In genomic region chr4:169774466-169775445, GRCh38 we compare ENCODE assay signal across 8 cellular contexts. TPM values are rescaled to one million over a fixed set of nuclear protein-coding genes. Genes with fewer than 3 reads are reported as not detected.
DNase-seq lines count a peak whose midpoint lies in the region; ATAC-seq and TF ChIP-seq lines count a peak whose summit lies in the region.

No MANE protein-coding gene starts in this region.

- no peaks in the 10 kb centered on the region for H3K36me3 ChIP-seq in rectal smooth muscle tissue (ENCODE audit: control insufficient read depth, insufficient read depth, low read length)

- H3K27me3 ChIP-seq in rectal smooth muscle tissue (ENCODE audit: control insufficient read depth, insufficient read depth, low read length) = peaks cover 4% of the 10 kb centered on the region

- TF ChIP-seq CTCF in GM10266 (IDR thresholded peaks at IDR 0.05; ENCODE audit: control insufficient read depth, insufficient read depth, low read depth, missing control alignments) = peak; percentile 56
- TF ChIP-seq CTCF in fibroblast of the aortic adventitia (IDR thresholded peaks at IDR 0.05; ENCODE audit: insufficient read depth, low read length) = peak; percentile 44

- DNase-seq in GM10266 (ENCODE audit: extremely low spot score) (peak; percentile 32), fibroblast of the aortic adventitia (ENCODE audit: low read depth) (no peak), NCI-H2171 treated with DMSO at 0.1 percent for 48 hours (lab: John Stamatoyannopoulos, UW) (no peak)
- no peak for DNase-seq in activated CD8-positive, alpha-beta memory T cell treated with anti-CD3 and anti-CD28 coated beads, Interleukin-2, amount 10 ng/mL, durations not matched to agents 7 days and 5 days
- no peak for DNase-seq in activated CD4-positive, CD25-positive, alpha-beta regulatory T cell treated with anti-CD3 and anti-CD28 coated beads, Interleukin-2, amount 50 U/mL, for 72 hours

- H3K4me3 ChIP-seq in fibroblast of the aortic adventitia (ENCODE audit: low read depth, low read length) (peak overlapping the region; percentile 9), rectal smooth muscle tissue (ENCODE audit: low read length) (peak overlapping the region; percentile 8)

- peaks cover 2% of the 10 kb centered on the region for H3K36me3 Mint-ChIP-seq in activated CD8-positive, alpha-beta memory T cell treated with anti-CD3 and anti-CD28 coated beads, Interleukin-2, amount 10 ng/mL, durations not matched to agents 7 days and 5 days

- H3K9me3 Mint-ChIP-seq in activated CD8-positive, alpha-beta memory T cell treated with anti-CD3 and anti-CD28 coated beads, Interleukin-2, amount 10 ng/mL, durations not matched to agents 7 days and 5 days (ENCODE audit: low read depth) = no peaks in the 10 kb centered on the region

- CTCF ChIA-PET in activated CD8-positive, alpha-beta memory T cell treated with anti-CD3 and anti-CD28 coated beads, Interleukin-2, amount 10 ng/mL, durations not matched to agents 7 days and 5 days (lab: Charles Lee) = interaction anchor here (1.4 to 1.6 kb wide), 2 partner anchors 9 to 35 kb away, joined by 3 to 5 read pairs; no protein-coding TSS in a partner anchor

- peaks cover 36% of the 10 kb centered on the region for H3K27me3 Mint-ChIP-seq in activated CD8-positive, alpha-beta memory T cell treated with anti-CD3 and anti-CD28 coated beads, Interleukin-2, amount 10 ng/mL, durations not matched to agents 7 days and 5 days

- H3K4me3 Mint-ChIP-seq in activated CD8-positive, alpha-beta memory T cell treated with anti-CD3 and anti-CD28 coated beads, Interleukin-2, amount 10 ng/mL, durations not matched to agents 7 days and 5 days = peak overlapping the region; percentile 26

- no peak overlapping the region for H3K27ac ChIP-seq in rectal smooth muscle tissue (ENCODE audit: low read depth, low read length)

- H3K4me1 ChIP-seq in rectal smooth muscle tissue (ENCODE audit: control insufficient read depth, insufficient read depth, low read length) = no peaks in the 10 kb centered on the region

- H3K4me1 Mint-ChIP-seq in activated CD8-positive, alpha-beta memory T cell treated with anti-CD3 and anti-CD28 coated beads, Interleukin-2, amount 10 ng/mL, durations not matched to agents 7 days and 5 days = peaks cover 8% of the 10 kb centered on the region

- H3K9ac ChIP-seq in rectal smooth muscle tissue (ENCODE audit: low read length) = no peak overlapping the region

- no peak for ATAC-seq in activated CD8-positive, alpha-beta memory T cell treated with anti-CD3 and anti-CD28 coated beads, Interleukin-2, amount 10 ng/mL, durations not matched to agents 7 days and 5 days
- ATAC-seq in GM19467 (IDR thresholded peaks at IDR 0.05; ENCODE audit: unreplicated experiment) (no peak), GM19035 (IDR thresholded peaks at IDR 0.05; ENCODE audit: unreplicated experiment) (no peak)

- no peak overlapping the region for H3K27ac Mint-ChIP-seq in activated CD8-positive, alpha-beta memory T cell treated with anti-CD3 and anti-CD28 coated beads, Interleukin-2, amount 10 ng/mL, durations not matched to agents 7 days and 5 days

RNA-seq across cellular contexts. Expression of gene HPF1, which starts 17.0 kb away (rescaled TPM):
- 10 to 100 TPM; 14.1 to 18.3 TPM for total RNA-seq in activated CD8-positive, alpha-beta memory T cell treated with anti-CD3 and anti-CD28 coated beads, Interleukin-2, amount 10 ng/mL, durations not matched to agents 7 days and 5 days
- total RNA-seq in fibroblast of the aortic adventitia (ENCODE audit: low replicate concordance) = 26.5 and 53.8 TPM in 2 replicates
